ENCODE assay signal across 20 cellular contexts in the genomic region with DNA sequence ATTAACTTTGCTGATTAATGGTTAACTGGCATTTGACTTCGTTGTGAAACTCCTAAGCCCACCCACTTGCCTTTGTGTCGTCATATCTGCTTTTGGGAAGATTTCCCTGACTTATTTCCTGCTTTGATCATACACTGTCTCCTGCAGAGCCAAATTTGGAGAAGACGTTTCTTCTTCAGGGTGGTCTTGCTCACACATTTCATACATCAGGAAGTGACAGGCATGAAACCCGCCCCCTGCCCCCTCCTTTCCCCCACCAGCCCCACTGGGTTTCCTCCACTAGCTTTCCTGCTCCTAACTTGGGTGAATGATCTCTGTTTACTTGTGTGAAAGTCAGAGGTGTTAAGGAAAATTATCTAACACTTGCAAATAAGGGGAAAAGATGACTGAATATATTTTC.
DNase-seq lines count a peak whose midpoint lies in the region; ATAC-seq and TF ChIP-seq lines count a peak whose summit lies in the region.
"Had no signal": no experiment of that assay in that cellular context is flagged by ENCODE, and none has a peak within 500 bp of the region (broad histone marks: within the 10 kb centered on the region; RNA-seq: fewer than 3 reads in every experiment).

No MANE protein-coding gene starts in this region.

- BruUV-seq in mammary epithelial cell (replicated peaks; lab: Mats Ljungman, UMichigan), result no TSS peak

- intact Hi-C loops in mammary epithelial cell (cut with micrococcal nuclease), result no loop called here

- H3K4me1 Mint-ChIP-seq in osteocyte (ENCODE audit: unreplicated experiment), result no peaks in the 10 kb centered on the region
- H3K4me1 Mint-ChIP-seq in activated CD8-positive, alpha-beta T cell treated with anti-CD3 and anti-CD28 coated beads, Interleukin-2, amount 10 ng/mL, durations not matched to agents 7 days and 5 days (ENCODE audit: low read depth), result no peaks in the 10 kb centered on the region

- no peaks in the 10 kb centered on the region for H3K79me2 ChIP-seq in mammary epithelial cell (ENCODE audit: insufficient read depth, low read length)

- peaks cover 4% of the 10 kb centered on the region for H3K9me3 Mint-ChIP-seq in osteocyte (ENCODE audit: unreplicated experiment)
- no peaks in the 10 kb centered on the region for H3K9me3 Mint-ChIP-seq in activated CD8-positive, alpha-beta T cell treated with anti-CD3 and anti-CD28 coated beads, Interleukin-2, amount 10 ng/mL, durations not matched to agents 7 days and 5 days (ENCODE audit: insufficient read depth)
- H3K9me3 Mint-ChIP-seq: CD8-positive, alpha-beta T cell had no signal

- in situ Hi-C loops in mammary epithelial cell (cut with MboI; ENCODE audit: low sequenced_read_pairs in 2 of 2), result no loop called here

- no peak overlapping the region for H2AFZ ChIP-seq in mammary epithelial cell (ENCODE audit: low read depth, low read length)

- H3K27ac ChIP-seq in BLaER1 treated with 17β-estradiol and CSF1 and Interleukin-3, amounts not matched to agents 10 nM and 100 nM, result peak overlapping the region in 8 of 11 experiments; percentile 4 to 60 (median 44); a peak in 14 of 22 replicates
- H3K27ac ChIP-seq in HUES64 (ENCODE audit: low read depth, low read length) (peak overlapping the region; percentile 57; the same call in 1 of the 2 replicates), mammary epithelial cell (ENCODE audit: insufficient read depth, low read depth, low read length) (no peak overlapping the region)
- H3K27ac ChIP-seq: HL-60, KMS-11 had no signal

- no peak for ATAC-seq in activated CD8-positive, alpha-beta T cell treated with anti-CD3 and anti-CD28 coated beads, Interleukin-2, amount 10 ng/mL, durations not matched to agents 7 days and 5 days
- ATAC-seq: CD8-positive, alpha-beta T cell; GM12878; Panc1 had no signal

- no peaks in the 10 kb centered on the region for H3K27me3 ChIP-seq in BLaER1 treated with 17β-estradiol and CSF1 and Interleukin-3, amounts not matched to agents 10 nM and 100 nM
- no peaks in the 10 kb centered on the region for H3K27me3 ChIP-seq in HUES64 (ENCODE audit: insufficient read depth, low read length)
- H3K27me3 ChIP-seq in mammary epithelial cell (ENCODE audit: insufficient read depth, low read length), result no peaks in the 10 kb centered on the region

- no peak overlapping the region; a peak in 1 of 20 replicates for H3K4me3 ChIP-seq in BLaER1 treated with 17β-estradiol and CSF1 and Interleukin-3, amounts not matched to agents 10 nM and 100 nM
- H3K4me3 ChIP-seq in HUES64 (ENCODE audit: low read length) (no peak overlapping the region), fibroblast of pulmonary artery (replicated peaks; ENCODE audit: low read depth, low read length) (no peak overlapping the region), mammary epithelial cell (replicated peaks in 1 of 3; ENCODE audit: insufficient read depth in 1 of 3, low read depth in 2 of 3, low read length in 3 of 3) (no peak overlapping the region)
- H3K4me3 ChIP-seq: GM12878 had no signal

- TF ChIP-seq CTCF in fibroblast of pulmonary artery (IDR thresholded peaks at IDR 0.05; ENCODE audit: low read length, missing control alignments) (no peak), osteocyte (IDR thresholded peaks at IDR 0.05) (no peak), mammary epithelial cell (conservative IDR thresholded peaks at IDR 0.05 in 1 of 2, IDR thresholded peaks at IDR 0.05 in 1 of 2; ENCODE audit: extremely low read depth in 1 of 2, insufficient read depth in 1 of 2, low read depth in 1 of 2, low read length in 2 of 2) (no peak)

- peaks cover 7 to 31% (median 25%) of the 10 kb centered on the region in 10 experiments; a peak in 19 of 20 replicates for H3K4me1 ChIP-seq in BLaER1 treated with 17β-estradiol and CSF1 and Interleukin-3, amounts not matched to agents 10 nM and 100 nM
- peaks cover 14% of the 10 kb centered on the region for H3K4me1 ChIP-seq in HUES64 (ENCODE audit: insufficient read depth, low read length)
- H3K4me1 ChIP-seq in mammary epithelial cell (ENCODE audit: insufficient read depth, low read length), result no peaks in the 10 kb centered on the region

- no peak overlapping the region for H3K9ac ChIP-seq in BLaER1 treated with 17β-estradiol and CSF1 and Interleukin-3, amounts not matched to agents 10 nM and 100 nM
- H3K9ac ChIP-seq in HUES64 (ENCODE audit: low read depth, low read length), result no peak overlapping the region
- no peak overlapping the region for H3K9ac ChIP-seq in mammary epithelial cell (ENCODE audit: insufficient read depth, low read length)
- H3K9ac ChIP-seq: KMS-11 had no signal

- no peaks in the 10 kb centered on the region for H3K27me3 Mint-ChIP-seq in osteocyte (ENCODE audit: unreplicated experiment)
- H3K27me3 Mint-ChIP-seq in activated CD8-positive, alpha-beta T cell treated with anti-CD3 and anti-CD28 coated beads, Interleukin-2, amount 10 ng/mL, durations not matched to agents 7 days and 5 days (ENCODE audit: low read depth), result no peaks in the 10 kb centered on the region

- WGBS in HUES64, result 19% methylated on average over 4 of the region's 4 CpGs
- 33% methylated on average over 3 of the region's 4 CpGs for WGBS in mammary epithelial cell (ENCODE audit: low coverage, missing lambda C conversion rate)

- no peak overlapping the region for H3K27ac Mint-ChIP-seq in osteocyte (ENCODE audit: unreplicated experiment)
- no peak overlapping the region for H3K27ac Mint-ChIP-seq in activated CD8-positive, alpha-beta T cell treated with anti-CD3 and anti-CD28 coated beads, Interleukin-2, amount 10 ng/mL, durations not matched to agents 7 days and 5 days
- H3K27ac Mint-ChIP-seq: CD8-positive, alpha-beta T cell had no signal

- no peaks in the 10 kb centered on the region for H3K36me3 ChIP-seq in BLaER1 treated with 17β-estradiol and CSF1 and Interleukin-3, amounts not matched to agents 10 nM and 100 nM
- H3K36me3 ChIP-seq in HUES64 (ENCODE audit: insufficient read depth, low read length) (no peaks in the 10 kb centered on the region), mammary epithelial cell (ENCODE audit: insufficient read depth, low read length) (no peaks in the 10 kb centered on the region)

- H3K4me3 Mint-ChIP-seq in osteocyte (ENCODE audit: unreplicated experiment), result no peak overlapping the region
- no peak overlapping the region for H3K4me3 Mint-ChIP-seq in activated CD8-positive, alpha-beta T cell treated with anti-CD3 and anti-CD28 coated beads, Interleukin-2, amount 10 ng/mL, durations not matched to agents 7 days and 5 days
- H3K4me3 Mint-ChIP-seq: CD8-positive, alpha-beta T cell had no signal

- CTCF ChIA-PET in activated CD8-positive, alpha-beta T cell treated with anti-CD3 and anti-CD28 coated beads, Interleukin-2, amount 10 ng/mL, durations not matched to agents 7 days and 5 days (lab: Charles Lee), result no interaction called here
- CTCF ChIA-PET in mammary epithelial cell (lab: Charles Lee; ENCODE audit: low non-redundant PET), result no interaction called here

- no peaks in the 10 kb centered on the region for H4K20me1 ChIP-seq in BLaER1 treated with 17β-estradiol and CSF1 and Interleukin-3, amounts not matched to agents 10 nM and 100 nM
- no peaks in the 10 kb centered on the region for H4K20me1 ChIP-seq in mammary epithelial cell (ENCODE audit: insufficient read depth, low read length)

- peak overlapping the region; percentile 1 to 55 (median 42); a peak in 18 of 22 replicates for H3K4me2 ChIP-seq in BLaER1 treated with 17β-estradiol and CSF1 and Interleukin-3, amounts not matched to agents 10 nM and 100 nM
- H3K4me2 ChIP-seq in mammary epithelial cell (ENCODE audit: insufficient read depth, low read depth, low read length), result no peak overlapping the region
- H3K4me2 ChIP-seq: KMS-11 had no signal

- DNase-seq in fibroblast of pulmonary artery (ENCODE audit: low read depth) (peak; percentile 44), osteocyte (ENCODE audit: extremely low spot score, unreplicated experiment) (peak; percentile 21), mammary epithelial cell (no peak), hepatic stellate cell (ENCODE audit: low spot score) (no peak)
- no peak for DNase-seq in activated CD8-positive, alpha-beta T cell treated with anti-CD3 and anti-CD28 coated beads, Interleukin-2, amount 10 ng/mL, durations not matched to agents 7 days and 5 days
- DNase-seq: CD8-positive, alpha-beta T cell; DND-41; HCEC 1CT; IMR-90; NCI-H1417; NCI-H1694 treated with DMSO at 0.1 percent for 48 hours; NCI-H446 treated with DMSO at 0.1 percent for 48 hours; NCI-H748 treated with DMSO at 0.1 percent for 48 hours; SIG-M5 had no signal

- dilution Hi-C loops in mammary epithelial cell (cut with HindIII; ENCODE audit: low sequenced_read_pairs), result no loop called here

- POLR2A ChIA-PET in activated CD8-positive, alpha-beta T cell treated with anti-CD3 and anti-CD28 coated beads, Interleukin-2, amount 10 ng/mL, durations not matched to agents 7 days and 5 days (lab: Charles Lee), result no interaction called here

- H3K36me3 Mint-ChIP-seq in osteocyte (ENCODE audit: unreplicated experiment), result no peaks in the 10 kb centered on the region
- no peaks in the 10 kb centered on the region for H3K36me3 Mint-ChIP-seq in activated CD8-positive, alpha-beta T cell treated with anti-CD3 and anti-CD28 coated beads, Interleukin-2, amount 10 ng/mL, durations not matched to agents 7 days and 5 days (ENCODE audit: low read depth)
- H3K36me3 Mint-ChIP-seq: CD8-positive, alpha-beta T cell had no signal

- peaks cover 0 to 32% (median 13%) of the 10 kb centered on the region in 11 experiments; a peak in 14 of 22 replicates for H3K9me3 ChIP-seq in BLaER1 treated with 17β-estradiol and CSF1 and Interleukin-3, amounts not matched to agents 10 nM and 100 nM (replicated peaks in 1 of 11)
- no peaks in the 10 kb centered on the region for H3K9me3 ChIP-seq in HUES64 (ENCODE audit: insufficient read depth, low read depth, low read length)
- no peaks in the 10 kb centered on the region for H3K9me3 ChIP-seq in mammary epithelial cell (replicated peaks; ENCODE audit: insufficient read depth, low read length)

Comparison
In these comparisons a context has a peak if more than half of its experiments do, and no peak if none do; other contexts are left out.
1. DNase-seq: peak in fibroblast of pulmonary artery (single experiment) and osteocyte (single experiment); none in activated CD8-positive, alpha-beta T cell treated with anti-CD3 and anti-CD28 coated beads, Interleukin-2, amount 10 ng/mL, durations not matched to agents 7 days and 5 days (single experiment), mammary epithelial cell (single experiment) and hepatic stellate cell (single experiment).